26 cellular contexts compared by ENCODE assay signal in genomic region chr3:50714953-50715352, GRCh38. TPM values are rescaled to one million over a fixed set of nuclear protein-coding genes. Genes with fewer than 3 reads are reported as not detected.
DNase-seq lines count a peak whose midpoint lies in the region; ATAC-seq, FAIRE-seq and TF ChIP-seq lines count a peak whose summit lies in the region.
"Had no signal": no experiment of that assay in that cellular context is flagged by ENCODE, and none has a peak within 500 bp of the region (broad histone marks: within the 10 kb centered on the region; RNA-seq: fewer than 3 reads in every experiment).

No MANE protein-coding gene starts in this region.

- intact Hi-C loops in cardiac septum (cut with DNase I): no loop called here

- DNase-seq in cardiac muscle cell (ENCODE audit: low read depth in 1 of 2, low spot score in 1 of 2) (peak; percentile 0 to 19), cardiac septum (ENCODE audit: low spot score) (no peak), NCI-H1694 (lab: John Stamatoyannopoulos, UW) (peak; percentile 45), bronchial epithelial cell (ENCODE audit: low read depth) (peak; percentile 57), retinal pigment epithelial cell (ENCODE audit: low read depth) (peak; percentile 42), SHP77 (lab: John Stamatoyannopoulos, UW) (no peak)
- DNase-seq in stimulated activated naive CD4-positive, alpha-beta T cell treated with Interleukin-2 at 50 U/mL for 16 hours (lab: John Stamatoyannopoulos, UW): no peak
- DNase-seq: activated B cell treated with CpG ODN at 0.5 μM for 24 hours; activated CD8-positive, alpha-beta T cell treated with anti-CD3 and anti-CD28 coated beads for 36 hours; activated naive CD4-positive, alpha-beta T cell treated with anti-CD3 and anti-CD28 coated beads for 36 hours; activated T-cell treated with anti-CD3 and anti-CD28 coated beads, Interleukin-2, amount 50 U/mL, for 24 hours; COR-L47; foreskin melanocyte; mesenchymal stem cell; naive thymus-derived CD8-positive, alpha-beta T cell; NCI-H1092; pancreas; SIG-M5; stimulated activated naive CD8-positive, alpha-beta T cell treated with anti-CD3 and anti-CD28 coated beads, Interleukin-15, Interleukin-2, amounts not matched to agents 100 U/mL and 50 U/mL, for 24 hours; T-helper 2 cell had no signal

- ATAC-seq in GM19463 (IDR thresholded peaks at IDR 0.05; ENCODE audit: unreplicated experiment): no peak
- ATAC-seq: activated CD8-positive, alpha-beta T cell treated with anti-CD3 and anti-CD28 coated beads for 36 hours; GM23338; naive thymus-derived CD8-positive, alpha-beta T cell; pancreas; sciatic nerve; stimulated activated naive CD8-positive, alpha-beta T cell treated with anti-CD3 and anti-CD28 coated beads, Interleukin-15, Interleukin-2, amounts not matched to agents 100 U/mL and 50 U/mL, for 24 hours had no signal

- no peak overlapping the region for H3K4me3 ChIP-seq in cardiac muscle cell
- no peak overlapping the region for H3K4me3 ChIP-seq in bronchial epithelial cell (ENCODE audit: low read depth, low read length)
- no peak overlapping the region for H3K4me3 ChIP-seq in retinal pigment epithelial cell (ENCODE audit: low read length)
- H3K4me3 ChIP-seq: ascending aorta, GM23338, pancreas, tibial nerve had no signal

- no peak overlapping the region for H3K27ac ChIP-seq in cardiac muscle cell
- H3K27ac ChIP-seq: ascending aorta, pancreas, tibial nerve had no signal

- no peaks in the 10 kb centered on the region for H3K36me3 ChIP-seq in cardiac muscle cell
- no peaks in the 10 kb centered on the region for H3K36me3 ChIP-seq in bronchial epithelial cell (ENCODE audit: control insufficient read depth, insufficient read depth, low read length)
- H3K36me3 ChIP-seq: ascending aorta, pancreas, tibial nerve had no signal

- FAIRE-seq in bronchial epithelial cell (lab: Jason Lieb, UNC): no peak
- FAIRE-seq: G401.6, pancreas had no signal

- TF ChIP-seq CTCF in cardiac muscle cell (IDR thresholded peaks at IDR 0.05; ENCODE audit: low read depth, low read length) (no peak), bronchial epithelial cell (IDR thresholded peaks at IDR 0.05; ENCODE audit: insufficient read depth, low read length, severe bottlenecking) (no peak), retinal pigment epithelial cell (conservative IDR thresholded peaks at IDR 0.05; ENCODE audit: low read depth, low read length) (no peak)

- no peaks in the 10 kb centered on the region for H3K9me3 ChIP-seq in cardiac muscle cell (ENCODE audit: low read depth)
- H3K9me3 ChIP-seq: ascending aorta, pancreas, tibial nerve had no signal

- no peaks in the 10 kb centered on the region for H3K4me1 ChIP-seq in cardiac muscle cell (ENCODE audit: low read depth)
- H3K4me1 ChIP-seq: ascending aorta, pancreas, tibial nerve had no signal

- H3K27me3 ChIP-seq in cardiac muscle cell: no peaks in the 10 kb centered on the region
- no peaks in the 10 kb centered on the region for H3K27me3 ChIP-seq in bronchial epithelial cell (ENCODE audit: control insufficient read depth, insufficient read depth, low read length)
- H3K27me3 ChIP-seq: ascending aorta, pancreas, tibial nerve had no signal

RNA-seq across cellular contexts. Expression of gene DOCK3, which starts 40.2 kb away (rescaled TPM):
- 0.42 and 1.3 TPM in 2 replicates for total RNA-seq in cardiac muscle cell
- polyA plus RNA-seq in cardiac muscle cell: 0.56 and 0.94 TPM in 2 replicates
- total RNA-seq in cardiac septum: 6.1 TPM
- under 0.01 and 0.26 TPM in 2 replicates for total RNA-seq in bronchial epithelial cell

Comparison
In these comparisons a context has a peak if more than half of its experiments do, and no peak if none do; other contexts are left out.
1. DNase-seq: peak in cardiac muscle cell (2 of 2), NCI-H1694 (single experiment), bronchial epithelial cell (single experiment) and retinal pigment epithelial cell (single experiment); none in cardiac septum (single experiment), stimulated activated naive CD4-positive, alpha-beta T cell treated with Interleukin-2 at 50 U/mL for 16 hours (single experiment) and SHP77 (0 of 2).